ENCODE assay signal across 32 cellular contexts in the genomic region with DNA sequence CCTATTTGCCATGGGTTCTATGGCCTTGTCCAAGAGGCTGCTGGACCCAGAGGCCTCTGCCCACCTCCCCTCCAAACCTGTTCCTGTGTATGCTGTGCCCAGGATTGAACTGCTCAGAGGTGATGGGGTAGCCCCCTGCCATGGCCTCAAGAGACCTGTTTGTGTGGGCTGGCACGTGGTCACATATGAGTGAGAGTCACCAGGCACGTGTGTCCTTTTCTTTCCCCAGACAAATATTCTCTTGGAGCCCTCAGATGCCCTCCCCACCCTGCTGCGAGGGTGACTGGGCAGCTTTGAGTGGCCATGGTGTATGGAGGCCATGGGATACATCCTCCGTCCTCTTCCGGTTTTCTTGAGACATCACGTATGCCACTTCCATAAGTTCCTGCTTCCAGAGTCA. TPM values are rescaled to one million over a fixed set of nuclear protein-coding genes. Genes with fewer than 3 reads are reported as not detected.
"Had no signal": no experiment of that assay in that cellular context is flagged by ENCODE, and none has a peak within 500 bp of the region (broad histone marks: within the 10 kb centered on the region; RNA-seq: fewer than 3 reads in every experiment).

No MANE protein-coding gene starts in this region.

- H3K9ac ChIP-seq: KMS-11 had no signal

- H3K27me3 Mint-ChIP-seq: activated CD4-positive, alpha-beta memory T cell treated with anti-CD3 and anti-CD28 coated beads, Interleukin-2, amount 10 ng/mL, durations not matched to agents 7 days and 5 days; central memory CD8-positive, alpha-beta T cell had no signal

- H3K27ac ChIP-seq: cardiac muscle cell, KMS-11, SJCRH30, SK-N-MC had no signal

- H3K27ac Mint-ChIP-seq: activated CD4-positive, alpha-beta memory T cell treated with anti-CD3 and anti-CD28 coated beads, Interleukin-2, amount 10 ng/mL, durations not matched to agents 7 days and 5 days; activated CD8-positive, alpha-beta memory T cell treated with anti-CD3 and anti-CD28 coated beads, Interleukin-2, amount 10 ng/mL, durations not matched to agents 7 days and 5 days; activated naive CD8-positive, alpha-beta T cell treated with anti-CD3 and anti-CD28 coated beads for 36 hours had no signal

- H3K9me3 ChIP-seq: SJCRH30 had no signal

- H3K4me2 ChIP-seq: KMS-11 had no signal

- ATAC-seq: activated CD8-positive, alpha-beta memory T cell treated with anti-CD3 and anti-CD28 coated beads, Interleukin-2, amount 10 ng/mL, durations not matched to agents 7 days and 5 days; Panc1 had no signal

- H3K36me3 ChIP-seq: cardiac muscle cell, SJCRH30, WERI-Rb-1 had no signal

- H3K36me3 Mint-ChIP-seq: activated CD8-positive, alpha-beta memory T cell treated with anti-CD3 and anti-CD28 coated beads, Interleukin-2, amount 10 ng/mL, durations not matched to agents 7 days and 5 days; activated naive CD8-positive, alpha-beta T cell treated with anti-CD3 and anti-CD28 coated beads for 36 hours had no signal

- H3K9me3 Mint-ChIP-seq: activated CD4-positive, alpha-beta memory T cell treated with anti-CD3 and anti-CD28 coated beads, Interleukin-2, amount 10 ng/mL, durations not matched to agents 7 days and 5 days; activated naive CD8-positive, alpha-beta T cell treated with anti-CD3 and anti-CD28 coated beads for 36 hours; central memory CD8-positive, alpha-beta T cell had no signal

- H3K27me3 ChIP-seq: cardiac muscle cell had no signal

- DNase-seq: activated CD4-positive, alpha-beta memory T cell treated with anti-CD3 and anti-CD28 coated beads, Interleukin-2, amount 10 ng/mL, durations not matched to agents 7 days and 5 days; activated CD4-positive, alpha-beta T cell treated with anti-CD3 and anti-CD28 coated beads for 1 hour; activated CD4-positive, alpha-beta T cell treated with anti-CD3 and anti-CD28 coated beads for 48 hours; activated CD4-positive, CD25-positive, alpha-beta regulatory T cell; activated CD8-positive, alpha-beta memory T cell treated with anti-CD3 and anti-CD28 coated beads for 24 hours; activated CD8-positive, alpha-beta memory T cell treated with anti-CD3 and anti-CD28 coated beads, Interleukin-2, amount 10 ng/mL, durations not matched to agents 7 days and 5 days; activated CD8-positive, alpha-beta memory T cell treated with anti-CD3 and anti-CD28 coated beads, Interleukin-2, amount 50 U/mL, for 48 hours; activated effector memory CD4-positive, alpha-beta T cell treated with Interleukin-2 at 50 U/mL for 16 hours; activated naive CD4-positive, alpha-beta T cell treated with anti-CD3 and anti-CD28 coated beads, Interleukin-2, amount 50 U/mL, for 16 hours; activated naive CD8-positive, alpha-beta T cell treated with anti-CD3 and anti-CD28 coated beads for 36 hours; activated T-cell treated with anti-CD3 and anti-CD28 coated beads, Interleukin-2, amount 50 U/mL, for 48 hours; amniotic stem cell; aorta; MM.1S; NCI-H1092; NCI-H1436 treated with DMSO at 0.1 percent for 48 hours; NCI-H1694 treated with DMSO at 0.1 percent for 48 hours; NCI-H2029; NCI-H510A treated with DMSO at 0.1 percent for 48 hours; NCI-H526 treated with DMSO at 0.1 percent for 48 hours; SHP77; SJCRH30; T1000 had no signal

- H3K4me3 Mint-ChIP-seq: activated CD4-positive, alpha-beta memory T cell treated with anti-CD3 and anti-CD28 coated beads, Interleukin-2, amount 10 ng/mL, durations not matched to agents 7 days and 5 days; activated CD8-positive, alpha-beta memory T cell treated with anti-CD3 and anti-CD28 coated beads, Interleukin-2, amount 10 ng/mL, durations not matched to agents 7 days and 5 days; activated naive CD8-positive, alpha-beta T cell treated with anti-CD3 and anti-CD28 coated beads for 36 hours; central memory CD8-positive, alpha-beta T cell had no signal

- H3K4me3 ChIP-seq: cardiac muscle cell, SJCRH30, SK-N-MC had no signal

RNA-seq across cellular contexts. Expression of a gene that starts 43.9 kb away (rescaled TPM):
- total RNA-seq: activated CD4-positive, alpha-beta memory T cell treated with anti-CD3 and anti-CD28 coated beads, Interleukin-2, amount 10 ng/mL, durations not matched to agents 7 days and 5 days; activated CD8-positive, alpha-beta memory T cell treated with anti-CD3 and anti-CD28 coated beads, Interleukin-2, amount 10 ng/mL, durations not matched to agents 7 days and 5 days; activated naive CD8-positive, alpha-beta T cell treated with anti-CD3 and anti-CD28 coated beads for 36 hours; RPMI7951; T-helper 1 cell treated with Interleukin-12 subunit alpha and Interleukin-12 subunit beta and Interleukin-4 antibody, amounts not matched to agents 30 ng/mL and 1 ng/mL, for 36 hours; T-helper 2 cell treated with Interferon-gamma antibody and Interleukin-4, amounts not matched to agents 100 ng/mL and 5 ng/mL, for 36 hours had no signal
- polyA plus RNA-seq: aorta had no signal

RNA-seq across cellular contexts. Expression of a gene that starts 57.0 kb away (rescaled TPM):
- total RNA-seq: activated CD4-positive, alpha-beta memory T cell treated with anti-CD3 and anti-CD28 coated beads, Interleukin-2, amount 10 ng/mL, durations not matched to agents 7 days and 5 days; activated CD8-positive, alpha-beta memory T cell treated with anti-CD3 and anti-CD28 coated beads, Interleukin-2, amount 10 ng/mL, durations not matched to agents 7 days and 5 days; activated naive CD8-positive, alpha-beta T cell treated with anti-CD3 and anti-CD28 coated beads for 36 hours; T-helper 1 cell treated with Interleukin-12 subunit alpha and Interleukin-12 subunit beta and Interleukin-4 antibody, amounts not matched to agents 30 ng/mL and 1 ng/mL, for 36 hours; T-helper 2 cell treated with Interferon-gamma antibody and Interleukin-4, amounts not matched to agents 100 ng/mL and 5 ng/mL, for 36 hours had no signal
